ENCODE assay signal across 9 cellular contexts in the genomic region with DNA sequence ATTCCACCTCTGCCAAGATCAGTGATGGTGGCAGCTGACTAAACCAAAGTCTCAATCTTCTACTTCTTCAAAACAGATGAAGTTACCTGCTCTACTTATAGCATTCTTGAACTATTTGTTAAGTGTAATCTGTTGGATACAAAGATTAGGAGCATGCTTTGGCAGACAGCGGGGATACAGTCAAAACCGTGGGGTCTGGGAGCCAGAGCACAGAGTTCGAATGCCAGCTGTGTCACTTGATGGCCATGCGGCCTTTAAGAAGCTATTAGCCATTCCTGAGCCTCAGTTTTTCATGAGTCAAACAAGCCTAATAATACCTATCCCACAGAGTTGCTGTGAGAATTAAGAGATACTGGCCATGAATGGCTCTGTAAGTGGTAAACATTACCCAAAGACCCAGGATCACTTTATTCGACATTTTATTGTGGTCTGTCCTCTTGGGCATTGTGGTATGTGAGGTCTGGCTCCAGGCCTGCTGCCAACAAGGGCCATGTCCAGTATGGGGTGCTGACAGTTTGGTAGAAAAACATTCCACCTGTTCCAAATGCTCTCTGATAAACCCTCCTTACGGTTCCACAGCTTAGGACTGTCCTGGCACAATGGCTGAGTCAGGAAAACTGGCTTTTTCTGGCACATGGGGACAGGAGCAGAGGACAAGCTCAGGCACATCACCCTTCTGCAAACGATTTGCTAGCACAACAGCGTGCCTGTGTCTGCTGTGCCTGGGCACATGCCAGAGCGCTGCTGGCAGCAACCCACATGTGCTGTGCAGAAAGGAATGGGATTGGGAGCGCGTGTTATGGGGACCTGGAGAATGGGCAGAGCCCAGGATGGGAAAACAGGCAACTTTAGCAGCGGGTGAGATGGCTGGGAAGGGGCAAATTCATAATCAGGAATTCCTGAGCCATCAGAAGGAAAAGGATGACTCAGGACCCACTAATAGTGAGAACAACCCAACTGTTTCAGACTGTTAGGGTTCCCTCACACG. TPM values are rescaled to one million over a fixed set of nuclear protein-coding genes. Genes with fewer than 3 reads are reported as not detected.
DNase-seq lines count a peak whose midpoint lies in the region; ATAC-seq and TF ChIP-seq lines count a peak whose summit lies in the region.
"Had no signal": no experiment of that assay in that cellular context is flagged by ENCODE, and none has a peak within 500 bp of the region (broad histone marks: within the 10 kb centered on the region; RNA-seq: fewer than 3 reads in every experiment).

No MANE protein-coding gene starts in this region.

- TF ChIP-seq POLR2A in HCT116 (IDR thresholded peaks at IDR 0.05; ENCODE audit: borderline replicate concordance, extremely low read depth, insufficient read depth, insufficient read length), result no peak

- H3K9me3 ChIP-seq in HCT116 (ENCODE audit: control insufficient read depth in 1 of 2, insufficient read depth in 1 of 2, low read depth in 1 of 2, low read length in 2 of 2), result no peaks in the 10 kb centered on the region

- BruUV-seq in HCT116 (replicated peaks; lab: Mats Ljungman, UMichigan), result no TSS peak

- DNase-seq in HCT116 (ENCODE audit: low read depth, low spot score), result no peak
- peak; percentile 88 for DNase-seq in Right ventricle myocardium inferior (ENCODE audit: missing footprints)
- no peak for DNase-seq in stimulated activated effector memory CD8-positive, alpha-beta T cell treated with anti-CD3 and anti-CD28 coated beads, Interleukin-12 subunit alpha, Interleukin-12 subunit beta, amount 100 ng/mL, for 72 hours (ENCODE audit: low spot score in 2 of 2)
- no peak for DNase-seq in SK-N-DZ (ENCODE audit: low spot score)
- DNase-seq: central memory CD4-positive, alpha-beta T cell had no signal

- H3K4me2 ChIP-seq in HCT116 (ENCODE audit: low read length), result peak overlapping the region; percentile 73

- no peaks in the 10 kb centered on the region for H4K20me1 ChIP-seq in HCT116 (ENCODE audit: insufficient read depth)

- CTCF ChIA-PET in HCT116 (lab: Charles Lee), result interaction anchor here (1.1 to 9.7 kb wide), 9 partner anchors 10 to 163 kb away, joined by 3 to 108 read pairs (median 11); a partner anchor contains a TSS

- no peak for TF ChIP-seq RAD21 in HCT116 (IDR thresholded peaks at IDR 0.05; ENCODE audit: low read depth)

- H3K36me3 Mint-ChIP-seq in stimulated activated effector memory CD8-positive, alpha-beta T cell treated with anti-CD3 and anti-CD28 coated beads, Interleukin-12 subunit alpha, Interleukin-12 subunit beta, amount 100 ng/mL, for 72 hours, result peaks cover 25% of the 10 kb centered on the region

- no peaks in the 10 kb centered on the region for H3K36me3 ChIP-seq in HCT116 (ENCODE audit: control insufficient read depth in 1 of 2, insufficient read depth in 2 of 2, low read length in 2 of 2)

- peak overlapping the region; percentile 95 for H3K27ac Mint-ChIP-seq in stimulated activated effector memory CD8-positive, alpha-beta T cell treated with anti-CD3 and anti-CD28 coated beads, Interleukin-12 subunit alpha, Interleukin-12 subunit beta, amount 100 ng/mL, for 72 hours

- RAD21 ChIA-PET in HCT116 (lab: Charles Lee; ENCODE audit: low non-redundant PET in 1 of 2, low total read pairs in 2 of 2, uncharacterized antibody in 2 of 2, unreplicated experiment in 2 of 2), result no interaction called here

- no peak overlapping the region for H3K4me3 Mint-ChIP-seq in stimulated activated effector memory CD8-positive, alpha-beta T cell treated with anti-CD3 and anti-CD28 coated beads, Interleukin-12 subunit alpha, Interleukin-12 subunit beta, amount 100 ng/mL, for 72 hours

- intact Hi-C loops in HCT116 (cut with micrococcal nuclease) (no loop called here), Right ventricle myocardium inferior (cut with DNase I) (loop anchor here (5.0 kb wide), 1 partner anchor 129 kb away; a partner anchor contains a TSS)

- H3K4me1 Mint-ChIP-seq in stimulated activated effector memory CD8-positive, alpha-beta T cell treated with anti-CD3 and anti-CD28 coated beads, Interleukin-12 subunit alpha, Interleukin-12 subunit beta, amount 100 ng/mL, for 72 hours, result peaks cover 74% of the 10 kb centered on the region

- TF ChIP-seq CTCF in HCT116 (IDR thresholded peaks at IDR 0.05 in 2 of 3, conservative IDR thresholded peaks at IDR 0.05 in 1 of 3; ENCODE audit: borderline replicate concordance in 1 of 3, insufficient read depth in 1 of 3, low read depth in 2 of 3, low read length in 2 of 3), result no peak
- no peak for TF ChIP-seq CTCF in VCaP (conservative IDR thresholded peaks at IDR 0.05)

- H3K9me2 ChIP-seq in HCT116 (ENCODE audit: insufficient read depth), result no peaks in the 10 kb centered on the region

- H3K79me2 ChIP-seq in HCT116 (ENCODE audit: insufficient read depth, low read length), result no peaks in the 10 kb centered on the region

- no peak overlapping the region for H3K4me3 ChIP-seq in HCT116 (replicated peaks in 1 of 2; ENCODE audit: low read depth in 1 of 2, low read length in 2 of 2)

- H2AFZ ChIP-seq in HCT116 (ENCODE audit: low read depth, low read length, poor library complexity, severe bottlenecking), result no peak overlapping the region

- POLR2A ChIA-PET in HCT116 (lab: Charles Lee), result interaction anchor here (1.3 to 2.0 kb wide), 4 partner anchors 9 to 147 kb away, joined by 4 to 11 read pairs (median 5); a partner anchor contains a TSS

- H3K27ac ChIP-seq in HCT116 (ENCODE audit: low read depth, low read length), result peak overlapping the region; percentile 94
- H3K27ac ChIP-seq in VCaP, result peak overlapping the region; percentile 66

- H3K9ac ChIP-seq in HCT116 (ENCODE audit: low read length), result peak overlapping the region; percentile 58

- H3K9me3 Mint-ChIP-seq in stimulated activated effector memory CD8-positive, alpha-beta T cell treated with anti-CD3 and anti-CD28 coated beads, Interleukin-12 subunit alpha, Interleukin-12 subunit beta, amount 100 ng/mL, for 72 hours, result no peaks in the 10 kb centered on the region

- no peaks in the 10 kb centered on the region for H3K27me3 ChIP-seq in HCT116 (ENCODE audit: insufficient read depth, low read length)

- H3K4me1 ChIP-seq in HCT116 (ENCODE audit: control insufficient read depth in 1 of 2, insufficient read depth in 2 of 2, low read length in 2 of 2), result peaks cover 82 to 98% of the 10 kb centered on the region in 2 experiments

- no peak for ATAC-seq in HCT116
- peak; percentile 77 for ATAC-seq in Right ventricle myocardium inferior
- ATAC-seq in stimulated activated effector memory CD8-positive, alpha-beta T cell treated with anti-CD3 and anti-CD28 coated beads, Interleukin-12 subunit alpha, Interleukin-12 subunit beta, amount 100 ng/mL, for 72 hours, result no peak
- no peak for ATAC-seq in HG03439 (IDR thresholded peaks at IDR 0.05; ENCODE audit: unreplicated experiment)
- ATAC-seq in GM18498 (IDR thresholded peaks at IDR 0.05; ENCODE audit: unreplicated experiment), result no peak
- no peak for ATAC-seq in HG02938 (IDR thresholded peaks at IDR 0.05; ENCODE audit: unreplicated experiment)

TF ChIP-seq in HCT116, 20 proteins besides CTCF, POLR2A, EP300 and RAD21:
- no peak for TF ChIP-seq SP1 (IDR thresholded peaks at IDR 0.05; ENCODE audit: low read depth)
- TF ChIP-seq, protein P1, sequence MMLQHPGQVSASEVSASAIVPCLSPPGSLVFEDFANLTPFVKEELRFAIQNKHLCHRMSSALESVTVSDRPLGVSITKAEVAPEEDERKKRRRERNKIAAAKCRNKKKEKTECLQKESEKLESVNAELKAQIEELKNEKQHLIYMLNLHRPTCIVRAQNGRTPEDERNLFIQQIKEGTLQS (IDR thresholded peaks at IDR 0.05), result no peak
- TF ChIP-seq ZFX (IDR thresholded peaks at IDR 0.05), result 0 out of 2 replicates have a peak, but pooled peaks have one; percentile 26

RNA-seq across cellular contexts. Expression of a gene that starts 15.7 kb away (rescaled TPM):
- total RNA-seq in HCT116 (2021; ENCODE audit: unreplicated experiment) (not detected), Right ventricle myocardium inferior (not detected)
- polyA plus RNA-seq in HCT116 (2012), result not detected in 2 replicates
- polyA plus RNA-seq in SK-N-DZ (2014; cell fraction: cytosol; rRNA removed), result not detected in 2 replicates
- polyA plus RNA-seq in SK-N-DZ (2014; cell fraction: nucleus; rRNA removed), result 0.38 TPM in 1 of 2 replicates, not detected in the other

RNA-seq across cellular contexts. Expression of a gene that starts 23.4 kb away (rescaled TPM):
- 209 TPM for total RNA-seq in HCT116 (2021; ENCODE audit: unreplicated experiment)
- 265 and 299 TPM in 2 replicates for polyA plus RNA-seq in HCT116 (2012)
- 36.5 TPM for total RNA-seq in Right ventricle myocardium inferior
- 270 and 283 TPM in 2 replicates for polyA plus RNA-seq in SK-N-DZ (2014; cell fraction: cytosol; rRNA removed)
- 178 and 255 TPM in 2 replicates for polyA plus RNA-seq in SK-N-DZ (2014; cell fraction: nucleus; rRNA removed)

RNA-seq across cellular contexts. Expression of a gene that starts 30.0 kb away (rescaled TPM):
- total RNA-seq in HCT116 (2021; ENCODE audit: unreplicated experiment) (59.6 TPM), Right ventricle myocardium inferior (50.1 TPM)
- polyA plus RNA-seq in HCT116 (2012), result 57.1 and 60.2 TPM in 2 replicates
- 9.7 and 12.5 TPM in 2 replicates for polyA plus RNA-seq in SK-N-DZ (2014; cell fraction: cytosol; rRNA removed)
- polyA plus RNA-seq in SK-N-DZ (2014; cell fraction: nucleus; rRNA removed), result 16.3 and 18.4 TPM in 2 replicates
